10 cellular contexts compared by ENCODE assay signal in genomic region chr2:222844323-222844722, GRCh38. TPM values are rescaled to one million over a fixed set of nuclear protein-coding genes. Genes with fewer than 3 reads are reported as not detected.
DNase-seq lines count a peak whose midpoint lies in the region; ATAC-seq and TF ChIP-seq lines count a peak whose summit lies in the region.
"Had no signal": no experiment of that assay in that cellular context is flagged by ENCODE, and none has a peak within 500 bp of the region (broad histone marks: within the 10 kb centered on the region; RNA-seq: fewer than 3 reads in every experiment).

No MANE protein-coding gene starts in this region.

- ATAC-seq in HG03159 (IDR thresholded peaks at IDR 0.05; ENCODE audit: unreplicated experiment) (no peak), GM21529 (IDR thresholded peaks at IDR 0.05; ENCODE audit: unreplicated experiment) (no peak), GM18873 (IDR thresholded peaks at IDR 0.05; ENCODE audit: low FRiP score, unreplicated experiment) (no peak)

- TF ChIP-seq CTCF in choroid plexus epithelial cell (conservative IDR thresholded peaks at IDR 0.05; ENCODE audit: low read depth, low read length): no peak

- no peak overlapping the region for H3K4me3 ChIP-seq in choroid plexus epithelial cell (ENCODE audit: low read depth, low read length)

- DNase-seq in AG20443 (ENCODE audit: low spot score) (peak; percentile 71), NCI-H226 (peak; percentile 93), choroid plexus epithelial cell (ENCODE audit: low read depth) (peak; percentile 90), myocyte (ENCODE audit: low read depth) (peak; percentile 74)
- no peak for DNase-seq in activated CD8-positive, alpha-beta memory T cell treated with anti-CD3 and anti-CD28 coated beads, Interleukin-2, amount 50 U/mL, for 48 hours
- DNase-seq: DMS53, SHP77 treated with DMSO at 0.1 percent for 48 hours had no signal

RNA-seq across cellular contexts. Expression of gene ACSL3, which starts 16.5 kb away (rescaled TPM):
- total RNA-seq in myocyte: 373 and 499 TPM in 2 replicates
- polyA plus RNA-seq in myocyte (2012): 108 TPM
